9 cellular contexts compared by ENCODE assay signal in genomic region chr7:3861941-3862340, GRCh38.
DNase-seq lines count a peak whose midpoint lies in the region; ATAC-seq lines count a peak whose summit lies in the region.
"Had no signal": no experiment of that assay in that cellular context is flagged by ENCODE, and none has a peak within 500 bp of the region (broad histone marks: within the 10 kb centered on the region; RNA-seq: fewer than 3 reads in every experiment).

No MANE protein-coding gene starts in this region.

- no peak overlapping the region for H3K27ac Mint-ChIP-seq in stimulated activated memory B cell treated with anti-CD40 and anti-IgM and Interleukin-4, amounts not matched to agents 10 μg/mL and 1 μg/mL and 100 μg/mL, for 72 hours

- H3K9me3 ChIP-seq in iPS-18a (ENCODE audit: control insufficient read depth, low read depth, low read length), result no peaks in the 10 kb centered on the region

- no peaks in the 10 kb centered on the region for H3K36me3 Mint-ChIP-seq in stimulated activated memory B cell treated with anti-CD40 and anti-IgM and Interleukin-4, amounts not matched to agents 10 μg/mL and 1 μg/mL and 100 μg/mL, for 72 hours

- H3K4me1 ChIP-seq in iPS-18a (ENCODE audit: control insufficient read depth, low read depth, low read length), result peaks cover 17% of the 10 kb centered on the region

- H3K9me3 Mint-ChIP-seq in stimulated activated memory B cell treated with anti-CD40 and anti-IgM and Interleukin-4, amounts not matched to agents 10 μg/mL and 1 μg/mL and 100 μg/mL, for 72 hours, result peaks cover 12% of the 10 kb centered on the region

- peak overlapping the region; percentile 3 for H3K4me3 Mint-ChIP-seq in stimulated activated memory B cell treated with anti-CD40 and anti-IgM and Interleukin-4, amounts not matched to agents 10 μg/mL and 1 μg/mL and 100 μg/mL, for 72 hours

- H3K9ac ChIP-seq in iPS-18a (ENCODE audit: low read length), result peak overlapping the region; percentile 6

- no peak overlapping the region for H3K27ac ChIP-seq in iPS-18a (ENCODE audit: low read length)

- no peak overlapping the region for H3K4me3 ChIP-seq in iPS-18a (ENCODE audit: low read length)

- ATAC-seq in HG02852 (IDR thresholded peaks at IDR 0.05; ENCODE audit: unreplicated experiment) (peak; percentile 65), GM21526 (IDR thresholded peaks at IDR 0.05; ENCODE audit: low FRiP score, unreplicated experiment) (no peak), GM18873 (IDR thresholded peaks at IDR 0.05; ENCODE audit: low FRiP score, unreplicated experiment) (no peak), GM18867 (IDR thresholded peaks at IDR 0.05; ENCODE audit: unreplicated experiment) (no peak)
- ATAC-seq in stimulated activated memory B cell treated with anti-CD40 and anti-IgM and Interleukin-4, amounts not matched to agents 10 μg/mL and 1 μg/mL and 100 μg/mL, for 72 hours, result peak; percentile 70

- peak; percentile 81 for DNase-seq in astrocyte of the hippocampus (ENCODE audit: low read depth, low spot score)
- DNase-seq in activated CD8-positive, alpha-beta memory T cell treated with anti-CD3 and anti-CD28 coated beads for 24 hours, result no peak
- DNase-seq: SHP77 treated with DMSO at 0.1 percent for 48 hours had no signal

- no peaks in the 10 kb centered on the region for H3K36me3 ChIP-seq in iPS-18a (ENCODE audit: control insufficient read depth, low read depth, low read length)

- peaks cover 12% of the 10 kb centered on the region for H3K4me1 Mint-ChIP-seq in stimulated activated memory B cell treated with anti-CD40 and anti-IgM and Interleukin-4, amounts not matched to agents 10 μg/mL and 1 μg/mL and 100 μg/mL, for 72 hours

- no peaks in the 10 kb centered on the region for H3K27me3 ChIP-seq in iPS-18a (ENCODE audit: control insufficient read depth, insufficient read depth, low read length)

- no peaks in the 10 kb centered on the region for H3K27me3 Mint-ChIP-seq in stimulated activated memory B cell treated with anti-CD40 and anti-IgM and Interleukin-4, amounts not matched to agents 10 μg/mL and 1 μg/mL and 100 μg/mL, for 72 hours

Comparison
In these comparisons a context has a peak if more than half of its experiments do, and no peak if none do; other contexts are left out.
1. ATAC-seq: peak in HG02852 (single experiment) and stimulated activated memory B cell treated with anti-CD40 and anti-IgM and Interleukin-4, amounts not matched to agents 10 μg/mL and 1 μg/mL and 100 μg/mL, for 72 hours (single experiment); none in GM21526 (single experiment), GM18873 (single experiment) and GM18867 (single experiment).